In genomic region chr2:64212346-64212745, GRCh38 we compare ENCODE assay signal across 10 cellular contexts.
A peak's percentile ranks its signal among the peaks of the same experiment; 100 is the strongest.
DNase-seq lines count a peak whose midpoint lies in the region; ATAC-seq, FAIRE-seq and TF ChIP-seq lines count a peak whose summit lies in the region.
"Had no signal": no experiment of that assay in that cellular context is flagged by ENCODE, and none has a peak within 500 bp of the region (broad histone marks: within the 10 kb centered on the region; RNA-seq: fewer than 3 reads in every experiment).

No MANE protein-coding gene starts in this region.

- H3K9me3 ChIP-seq in PC-9 (ENCODE audit: insufficient read depth, low read depth) = no peaks in the 10 kb centered on the region
- H3K9me3 ChIP-seq in endothelial cell of umbilical vein (replicated peaks; ENCODE audit: control insufficient read depth, insufficient read depth, low read length) = no peaks in the 10 kb centered on the region
- H3K9me3 ChIP-seq in skeletal muscle tissue (ENCODE audit: control insufficient read depth in 3 of 3, low read length in 3 of 3) = no peaks in the 10 kb centered on the region

- TF ChIP-seq POLR2A in endothelial cell of umbilical vein (IDR thresholded peaks at IDR 0.05; ENCODE audit: low read depth, low read length) = no peak

- H4K20me1 ChIP-seq in PC-9 (ENCODE audit: insufficient read depth) (no peaks in the 10 kb centered on the region), endothelial cell of umbilical vein (replicated peaks; ENCODE audit: control insufficient read depth, extremely low read depth, insufficient read depth, low read length) (no peaks in the 10 kb centered on the region)

- FAIRE-seq in endothelial cell of umbilical vein (lab: Jason Lieb, UNC) = peak; percentile 59
- FAIRE-seq: A204.1 had no signal

- peak overlapping the region; percentile 27 for H3K4me2 ChIP-seq in PC-9
- H3K4me2 ChIP-seq in endothelial cell of umbilical vein (ENCODE audit: insufficient read depth, low read length) = no peak overlapping the region

- BruUV-seq in PC-9 (replicated peaks; lab: Mats Ljungman, UMichigan) = no TSS peak
- BruUV-seq in endothelial cell of umbilical vein (replicated peaks; lab: Mats Ljungman, UMichigan) = no TSS peak

- CTCF ChIA-PET in PC-9 (lab: Charles Lee) = no interaction called here
- CTCF ChIA-PET in endothelial cell of umbilical vein (lab: Charles Lee) = no interaction called here

- H3K9me2 ChIP-seq in PC-9 (ENCODE audit: insufficient read depth) = no peaks in the 10 kb centered on the region

- TF ChIP-seq CTCF in PC-9 (conservative IDR thresholded peaks at IDR 0.05) (no peak), endothelial cell of umbilical vein (IDR thresholded peaks at IDR 0.05; ENCODE audit: extremely low read depth in 1 of 2, insufficient read depth in 1 of 2, low read depth in 1 of 2, low read length in 2 of 2) (no peak)

- H3K4me3 ChIP-seq in PC-9 (no peak overlapping the region), endothelial cell of umbilical vein (replicated peaks in 1 of 3; ENCODE audit: insufficient read depth in 1 of 3, low read depth in 1 of 3, low read length in 3 of 3) (no peak overlapping the region), skeletal muscle tissue (ENCODE audit: low read length in 3 of 3) (no peak overlapping the region)

- H2AFZ ChIP-seq in PC-9 = no peak overlapping the region
- no peak overlapping the region for H2AFZ ChIP-seq in endothelial cell of umbilical vein (ENCODE audit: low read depth, low read length)

- H3K27ac ChIP-seq in PC-9 (peak overlapping the region; percentile 68), endothelial cell of umbilical vein (ENCODE audit: insufficient read depth, low read depth, low read length) (no peak overlapping the region), skeletal muscle tissue (ENCODE audit: low read depth, low read length) (peak overlapping the region; percentile 14)
- H3K27ac ChIP-seq: VCaP had no signal

- peaks cover 26% of the 10 kb centered on the region for H3F3A ChIP-seq in PC-9 (ENCODE audit: insufficient read depth, low read depth)

- H3K9me1 ChIP-seq in endothelial cell of umbilical vein (replicated peaks; ENCODE audit: control insufficient read depth, extremely low read depth, insufficient read depth, low read length) = no peaks in the 10 kb centered on the region

- dilution Hi-C loops in endothelial cell of umbilical vein (cut with MboI; ENCODE audit: extremely low pct_ligation_motif_present, low sequenced_read_pairs) = no loop called here

- POLR2A ChIA-PET in PC-9 (lab: Charles Lee; ENCODE audit: unreplicated experiment) (interaction anchor here (0.6 to 0.7 kb wide), 5 partner anchors 15 to 188 kb away, joined by 3 to 17 read pairs (median 4); no protein-coding TSS in a partner anchor), endothelial cell of umbilical vein (lab: Charles Lee) (no interaction called here)

- H3K27me3 ChIP-seq in PC-9 (ENCODE audit: insufficient read depth, low read depth) (no peaks in the 10 kb centered on the region), endothelial cell of umbilical vein (ENCODE audit: control insufficient read depth in 2 of 2, insufficient read depth in 2 of 2, low read length in 2 of 2) (no peaks in the 10 kb centered on the region), skeletal muscle tissue (ENCODE audit: control insufficient read depth in 3 of 3, insufficient read depth in 3 of 3, low read length in 3 of 3) (no peaks in the 10 kb centered on the region)

- H3K9ac ChIP-seq in endothelial cell of umbilical vein (replicated peaks; ENCODE audit: extremely low read depth, insufficient read depth, low read length) (no peak overlapping the region), skeletal muscle tissue (ENCODE audit: low read depth in 1 of 3, low read length in 3 of 3) (no peak overlapping the region)

- ATAC-seq in HG02678 (IDR thresholded peaks at IDR 0.05; ENCODE audit: unreplicated experiment) = no peak

- H3K79me2 ChIP-seq in PC-9 (ENCODE audit: low read depth) (no peaks in the 10 kb centered on the region), endothelial cell of umbilical vein (ENCODE audit: control insufficient read depth, insufficient read depth, low read length) (no peaks in the 10 kb centered on the region)

- peak; percentile 8 for DNase-seq in NCI-H1694 treated with DMSO at 0.1 percent for 48 hours (lab: John Stamatoyannopoulos, UW)
- DNase-seq in NCI-H1694 (lab: John Stamatoyannopoulos, UW) = no peak
- peak in 1 of 2 experiments; percentile 86 for DNase-seq in PC-9
- DNase-seq in endothelial cell of umbilical vein (ENCODE audit: low read depth, low spot score) = no peak
- DNase-seq in activated CD4-positive, alpha-beta T cell treated with anti-CD3 and anti-CD28 coated beads, Interleukin-2, amount 50 U/mL, for 4 hours = no peak
- DNase-seq in NCI-H146 (lab: John Stamatoyannopoulos, UW) = no peak

- intact Hi-C loops in PC-9 (cut with micrococcal nuclease; ENCODE audit: unreplicated experiment) (no loop called here), endothelial cell of umbilical vein (cut with micrococcal nuclease) (no loop called here)

- H3K4me1 ChIP-seq in PC-9 (replicated peaks; ENCODE audit: insufficient read depth) (peaks cover 48% of the 10 kb centered on the region), endothelial cell of umbilical vein (ENCODE audit: control insufficient read depth, extremely low read depth, insufficient read depth, low read length) (no peaks in the 10 kb centered on the region), skeletal muscle tissue (ENCODE audit: control insufficient read depth in 3 of 3, insufficient read depth in 3 of 3, low read length in 3 of 3) (peaks cover 4 to 17% (median 10%) of the 10 kb centered on the region in 3 donors)

- H3K36me3 ChIP-seq in PC-9 (ENCODE audit: low read depth) (no peaks in the 10 kb centered on the region), endothelial cell of umbilical vein (ENCODE audit: control insufficient read depth in 2 of 2, extremely low read depth in 1 of 2, insufficient read depth in 2 of 2, low read length in 2 of 2) (no peaks in the 10 kb centered on the region), skeletal muscle tissue (ENCODE audit: control insufficient read depth in 3 of 3, insufficient read depth in 3 of 3, low read length in 3 of 3) (no peaks in the 10 kb centered on the region)

TF ChIP-seq in endothelial cell of umbilical vein, 7 proteins besides CTCF, POLR2A, EP300 and RAD21:
- TF ChIP-seq FOS (IDR thresholded peaks at IDR 0.05; ENCODE audit: borderline replicate concordance, insufficient read depth, low read length) (no peak), EZH2 (IDR thresholded peaks at IDR 0.05; ENCODE audit: borderline replicate concordance, low read depth, low read length, severe bottlenecking) (no peak)
